ENCODE assay signal across 1 cellular context in the genomic region with DNA sequence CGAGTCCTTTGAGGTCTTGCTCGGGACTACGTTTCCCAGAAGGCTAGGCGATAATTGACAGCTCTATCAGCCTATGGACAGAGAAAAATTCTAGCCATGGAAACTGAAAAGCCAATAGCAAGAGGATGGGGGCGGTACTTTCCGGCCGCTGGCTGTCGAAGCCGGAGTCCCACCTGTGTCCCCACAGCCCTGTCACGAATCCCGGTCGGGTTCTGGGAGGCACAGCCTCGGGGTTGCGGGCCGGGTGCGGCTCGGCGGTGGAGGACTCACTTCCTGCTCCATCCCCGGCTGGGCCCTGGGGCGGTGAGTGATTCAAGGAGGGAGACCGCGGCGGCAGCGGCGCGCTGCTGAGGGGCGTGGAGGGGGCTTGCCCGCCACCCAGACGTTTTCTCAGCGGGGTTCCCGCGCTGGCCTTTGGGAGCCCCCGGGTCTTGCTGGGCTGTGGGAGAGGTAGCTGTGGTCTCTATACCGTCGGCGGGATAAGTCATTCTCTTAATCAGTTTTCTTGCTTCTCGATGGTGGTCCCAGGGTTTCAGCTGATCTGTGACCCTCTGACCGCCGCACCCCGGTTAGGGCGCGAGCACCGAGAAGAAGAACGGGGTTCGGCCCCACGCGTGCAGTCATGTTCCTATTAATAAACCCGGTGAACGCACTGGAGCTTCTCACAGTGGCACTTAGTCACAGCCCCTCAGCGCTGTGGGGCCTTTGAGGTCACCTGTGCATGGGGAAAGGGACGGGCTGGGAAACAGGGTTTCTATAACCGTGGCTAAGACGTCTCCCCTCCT.
A peak's percentile ranks its signal among the peaks of the same experiment; 100 is the strongest.
TF ChIP-seq lines count a peak whose summit lies in the region.

TSS of gene ZNF774 (plus strand) at position 176 of the 785 bp plus-strand sequence. CDS start 2,377 bp downstream, outside the sequence.

TF ChIP-seq in K562, 482 proteins besides CTCF, POLR2A, EP300 and RAD21 (continued from another document and continues in another):
- TF ChIP-seq ZBTB33 (CRISPR knock-in tag; IDR thresholded peaks at IDR 0.05) (no peak; the same call in 1 of the 2 replicates), ZNF445 (CRISPR knock-in tag; IDR thresholded peaks at IDR 0.05; ENCODE audit: low read depth) (no peak), NFE2L1 (tag; IDR thresholded peaks at IDR 0.05; ENCODE audit: borderline replicate concordance, low read depth) (no peak), HDAC3 (IDR thresholded peaks at IDR 0.05; ENCODE audit: borderline replicate concordance, partially characterized antibody) (no peak), ILK (tag; IDR thresholded peaks at IDR 0.05; ENCODE audit: borderline replicate concordance, low read depth) (no peak), DNMT1 (IDR thresholded peaks at IDR 0.05) (no peak), FOXA3 (CRISPR knock-in tag; conservative IDR thresholded peaks at IDR 0.05 in 1 of 2, IDR thresholded peaks at IDR 0.05 in 1 of 2) (peak in 1 of 2 experiments; percentile 48; a peak in 1 of 4 replicates), CBFB (CRISPR knock-in tag; IDR thresholded peaks at IDR 0.05) (peak; percentile 69; the same call in 1 of the 2 replicates), MCM2 (IDR thresholded peaks at IDR 0.05; ENCODE audit: low read depth) (no peak), RHOXF2B (CRISPR knock-in tag; conservative IDR thresholded peaks at IDR 0.05) (no peak), ZNF146 (CRISPR knock-in tag; IDR thresholded peaks at IDR 0.05; ENCODE audit: unreplicated experiment) (no peak), PRMT5 (CRISPR knock-in tag; IDR thresholded peaks at IDR 0.05) (no peak), ZNF76 (CRISPR knock-in tag; IDR thresholded peaks at IDR 0.05; ENCODE audit: borderline replicate concordance) (no peak), ELF2 (CRISPR knock-in tag; IDR thresholded peaks at IDR 0.05) (no peak), ZNF134 (CRISPR knock-in tag; conservative IDR thresholded peaks at IDR 0.05) (no peak), GABPA (tag; conservative IDR thresholded peaks at IDR 0.05; ENCODE audit: low read depth) (peak; percentile 91), FOXJ3 (CRISPR knock-in tag; IDR thresholded peaks at IDR 0.05) (no peak), ZNF384 (IDR thresholded peaks at IDR 0.05; ENCODE audit: low read depth, low read length) (no peak), NR1H2 (CRISPR knock-in tag; IDR thresholded peaks at IDR 0.05) (no peak), POLR2G (IDR thresholded peaks at IDR 0.05; ENCODE audit: low read depth, low read length) (peak; percentile 89), ZNF140 (CRISPR knock-in tag; IDR thresholded peaks at IDR 0.05) (no peak), CREB1 (IDR thresholded peaks at IDR 0.05) (0 out of 2 replicates have a peak, but pooled peaks have one; percentile 9), CREB1 (CRISPR knock-in tag; IDR thresholded peaks at IDR 0.05) (peak; percentile 49; the same call in 1 of the 2 replicates), STAT6 (CRISPR knock-in tag; IDR thresholded peaks at IDR 0.05) (no peak), PKNOX1 (IDR thresholded peaks at IDR 0.05) (peak; percentile 100), ZBTB8A (IDR thresholded peaks at IDR 0.05; ENCODE audit: partially characterized antibody) (no peak), RCOR1 (IDR thresholded peaks at IDR 0.05; ENCODE audit: borderline replicate concordance in 1 of 2, low read depth in 2 of 2, low read length in 2 of 2) (no peak), TCF7L2 (IDR thresholded peaks at IDR 0.05; ENCODE audit: low read depth, low read length) (no peak), HOMEZ (CRISPR knock-in tag; IDR thresholded peaks at IDR 0.05) (no peak), AFF4 (CRISPR knock-in tag; IDR thresholded peaks at IDR 0.05) (0 out of 2 replicates have a peak, but pooled peaks have one; percentile 24), HNRNPL (IDR thresholded peaks at IDR 0.05; ENCODE audit: low read depth, low read length) (no peak), DPF2 (IDR thresholded peaks at IDR 0.05) (no peak), ZNF583 (CRISPR knock-in tag; IDR thresholded peaks at IDR 0.05) (no peak), SPI1 (IDR thresholded peaks at IDR 0.05; ENCODE audit: borderline replicate concordance, low read depth, low read length) (no peak), RNF219 (CRISPR knock-in tag; IDR thresholded peaks at IDR 0.05) (no peak), HDAC6 (IDR thresholded peaks at IDR 0.05; ENCODE audit: low read depth, low read length) (no peak), ERF (CRISPR knock-in tag; IDR thresholded peaks at IDR 0.05) (no peak), RBFOX2 (IDR thresholded peaks at IDR 0.05; ENCODE audit: low read depth, low read length) (peak; percentile 81), ZNF253 (CRISPR knock-in tag; conservative IDR thresholded peaks at IDR 0.05) (no peak)
- TF ChIP-seq, protein P1, sequence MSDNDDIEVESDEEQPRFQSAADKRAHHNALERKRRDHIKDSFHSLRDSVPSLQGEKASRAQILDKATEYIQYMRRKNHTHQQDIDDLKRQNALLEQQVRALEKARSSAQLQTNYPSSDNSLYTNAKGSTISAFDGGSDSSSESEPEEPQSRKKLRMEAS (CRISPR knock-in tag; IDR thresholded peaks at IDR 0.05) = peak; percentile 28; the same call in 1 of the 2 replicates
- TF ChIP-seq, protein P2, sequence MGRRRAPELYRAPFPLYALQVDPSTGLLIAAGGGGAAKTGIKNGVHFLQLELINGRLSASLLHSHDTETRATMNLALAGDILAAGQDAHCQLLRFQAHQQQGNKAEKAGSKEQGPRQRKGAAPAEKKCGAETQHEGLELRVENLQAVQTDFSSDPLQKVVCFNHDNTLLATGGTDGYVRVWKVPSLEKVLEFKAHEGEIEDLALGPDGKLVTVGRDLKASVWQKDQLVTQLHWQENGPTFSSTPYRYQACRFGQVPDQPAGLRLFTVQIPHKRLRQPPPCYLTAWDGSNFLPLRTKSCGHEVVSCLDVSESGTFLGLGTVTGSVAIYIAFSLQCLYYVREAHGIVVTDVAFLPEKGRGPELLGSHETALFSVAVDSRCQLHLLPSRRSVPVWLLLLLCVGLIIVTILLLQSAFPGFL (CRISPR knock-in tag; IDR thresholded peaks at IDR 0.05) = no peak
- TF ChIP-seq, protein P3, sequence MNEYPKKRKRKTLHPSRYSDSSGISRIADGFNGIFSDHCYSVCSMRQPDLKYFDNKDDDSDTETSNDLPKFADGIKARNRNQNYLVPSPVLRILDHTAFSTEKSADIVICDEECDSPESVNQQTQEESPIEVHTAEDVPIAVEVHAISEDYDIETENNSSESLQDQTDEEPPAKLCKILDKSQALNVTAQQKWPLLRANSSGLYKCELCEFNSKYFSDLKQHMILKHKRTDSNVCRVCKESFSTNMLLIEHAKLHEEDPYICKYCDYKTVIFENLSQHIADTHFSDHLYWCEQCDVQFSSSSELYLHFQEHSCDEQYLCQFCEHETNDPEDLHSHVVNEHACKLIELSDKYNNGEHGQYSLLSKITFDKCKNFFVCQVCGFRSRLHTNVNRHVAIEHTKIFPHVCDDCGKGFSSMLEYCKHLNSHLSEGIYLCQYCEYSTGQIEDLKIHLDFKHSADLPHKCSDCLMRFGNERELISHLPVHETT (CRISPR knock-in tag; conservative IDR thresholded peaks at IDR 0.05 in 1 of 2, IDR thresholded peaks at IDR 0.05 in 1 of 2) = no peak
